Comparison of ENCODE assay signal across 11 cellular contexts in the genomic region with DNA sequence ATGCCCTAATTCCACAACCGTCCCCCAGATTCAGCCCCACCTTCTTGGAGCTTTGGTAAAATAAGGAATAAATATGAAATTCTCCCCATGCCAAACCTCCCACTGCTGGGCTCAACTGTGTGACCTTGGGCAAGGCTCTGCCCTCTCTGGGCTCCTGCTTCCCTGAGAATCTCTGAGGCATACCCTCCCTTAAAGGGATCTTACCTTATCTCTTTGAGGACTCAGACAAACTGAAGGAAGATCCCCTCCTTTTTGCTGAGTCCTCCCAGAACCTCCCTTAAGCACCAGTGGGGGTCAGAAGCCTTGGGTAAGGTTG. TPM values are rescaled to one million over a fixed set of nuclear protein-coding genes. Genes with fewer than 3 reads are reported as not detected.
DNase-seq lines count a peak whose midpoint lies in the region; ATAC-seq, FAIRE-seq and TF ChIP-seq lines count a peak whose summit lies in the region.
"Had no signal": no experiment of that assay in that cellular context is flagged by ENCODE, and none has a peak within 500 bp of the region (broad histone marks: within the 10 kb centered on the region; RNA-seq: fewer than 3 reads in every experiment).

No MANE protein-coding gene starts in this region.

- no peak for DNase-seq in T-helper 17 cell
- no peak for DNase-seq in foreskin fibroblast
- DNase-seq in small intestine: no peak
- no peak for DNase-seq in SJCRH30
- DNase-seq in MG63: no peak
- DNase-seq: activated gamma-delta T cell treated with Interleukin-2 at 50 U/mL for 16 hours, NCI-H1436 treated with DMSO at 0.1 percent for 48 hours had no signal

- ATAC-seq in T-helper 17 cell: no peak
- ATAC-seq in GM18505 (IDR thresholded peaks at IDR 0.05; ENCODE audit: unreplicated experiment): no peak

- 82 to 94% (median 86%) methylated on average over 1 of the region's 1 CpG for WGBS in small intestine, 3 donors

- H3K36me3 ChIP-seq in ES-I3 (ENCODE audit: insufficient read depth, low read length): no peaks in the 10 kb centered on the region
- H3K36me3 ChIP-seq in small intestine (ENCODE audit: control insufficient read depth in 2 of 2, insufficient read depth in 2 of 2, low read length in 2 of 2): no peaks in the 10 kb centered on the region
- no peaks in the 10 kb centered on the region for H3K36me3 ChIP-seq in SJCRH30
- H3K36me3 ChIP-seq in MG63: no peaks in the 10 kb centered on the region

- H3K4me3 Mint-ChIP-seq in T-helper 17 cell: peak overlapping the region; percentile 65

- H3K27ac ChIP-seq in skin epidermis (peak overlapping the region in 19 of 21 experiments; percentile 61 to 87 (median 80)), small intestine (ENCODE audit: low read depth in 1 of 2, low read length in 1 of 2) (peak overlapping the region in 1 of 2 donors; percentile 91), SJCRH30 (no peak overlapping the region)

- H3K4me1 Mint-ChIP-seq in T-helper 17 cell: peaks cover 22% of the 10 kb centered on the region

- H3K27me3 ChIP-seq in small intestine (ENCODE audit: control insufficient read depth in 2 of 2, insufficient read depth in 2 of 2, low read length in 2 of 2) (no peaks in the 10 kb centered on the region), SJCRH30 (no peaks in the 10 kb centered on the region; the same call in 1 of the 2 replicates), MG63 (no peaks in the 10 kb centered on the region)

- H3K9me3 ChIP-seq in ES-I3 (ENCODE audit: control insufficient read depth, insufficient read depth, low read length) (no peaks in the 10 kb centered on the region), T-helper 17 cell (ENCODE audit: control insufficient read depth, low read length, poor library complexity, severe bottlenecking) (no peaks in the 10 kb centered on the region), small intestine (ENCODE audit: control insufficient read depth, low read depth) (no peaks in the 10 kb centered on the region), SJCRH30 (replicated peaks) (no peaks in the 10 kb centered on the region), MG63 (no peaks in the 10 kb centered on the region)

- no peak overlapping the region for H3K27ac Mint-ChIP-seq in T-helper 17 cell
- H3K27ac Mint-ChIP-seq: progenitor cell of endocrine pancreas had no signal

- H3K4me3 ChIP-seq in foreskin fibroblast (ENCODE audit: low read depth in 1 of 2, low read length in 2 of 2): peak overlapping the region; percentile 94 to 95
- H3K4me3 ChIP-seq in skin epidermis: peak overlapping the region; percentile 31 to 49 (median 40)
- no peak overlapping the region for H3K4me3 ChIP-seq in small intestine (ENCODE audit: low read depth in 1 of 2, low read length in 2 of 2)
- H3K4me3 ChIP-seq in SJCRH30: no peak overlapping the region
- no peak overlapping the region for H3K4me3 ChIP-seq in MG63

- H3K36me3 Mint-ChIP-seq in T-helper 17 cell (ENCODE audit: low read depth): no peaks in the 10 kb centered on the region

- FAIRE-seq in small intestine (lab: Jason Lieb, UNC): no peak

- no peaks in the 10 kb centered on the region for H3K27me3 Mint-ChIP-seq in T-helper 17 cell

- TF ChIP-seq POLR2A in GM18505 (IDR thresholded peaks at IDR 0.05; ENCODE audit: borderline replicate concordance, extremely low read depth, insufficient read depth, insufficient read length): no peak

- peak overlapping the region; percentile 64; the same call in 1 of the 2 replicates for H3K9ac ChIP-seq in ES-I3 (ENCODE audit: low read depth, low read length)

- no peak for TF ChIP-seq CTCF in foreskin fibroblast (IDR thresholded peaks at IDR 0.05; ENCODE audit: low read depth, low read length)

- H3K4me1 ChIP-seq in ES-I3 (ENCODE audit: insufficient read depth, low read length): peaks cover 27% of the 10 kb centered on the region
- peaks cover 2 to 3% of the 10 kb centered on the region in 2 donors for H3K4me1 ChIP-seq in small intestine (ENCODE audit: control insufficient read depth in 2 of 2, insufficient read depth in 1 of 2, low read depth in 1 of 2, low read length in 1 of 2)
- peaks cover 11% of the 10 kb centered on the region for H3K4me1 ChIP-seq in SJCRH30

RNA-seq across cellular contexts. Expression of a gene that starts 2.7 kb away (rescaled TPM):
- not detected for total RNA-seq in T-helper 17 cell
- polyA plus RNA-seq in small intestine: 10 to 100 TPM in 1 of 3 donors, 1 to 10 TPM in 1, not detected in 1; 1.6 to 35.7 TPM
- total RNA-seq in SJCRH30 (2014; rRNA removed; shearing (Covaris generic)): 0.30 and 0.45 TPM in 2 replicates
- not detected in 2 replicates for total RNA-seq in MG63 (2014; rRNA removed; shearing (Covaris generic); ENCODE audit: low replicate concordance)

RNA-seq across cellular contexts. Expression of a gene that starts 22.1 kb away (rescaled TPM):
- 1 to 10 TPM; 1.9 to 3.4 TPM for total RNA-seq in T-helper 17 cell
- 1 to 10 TPM; 5.8 to 9.6 (median 7.3) TPM for polyA plus RNA-seq in small intestine
- total RNA-seq in SJCRH30 (2014; rRNA removed; shearing (Covaris generic)): 1.2 and 1.6 TPM in 2 replicates
- total RNA-seq in MG63 (2014; rRNA removed; shearing (Covaris generic); ENCODE audit: low replicate concordance): 45.3 and 65.7 TPM in 2 replicates

RNA-seq across cellular contexts. Expression of a gene that starts 22.4 kb away (rescaled TPM):
- total RNA-seq in T-helper 17 cell: under 1 TPM; 0.16 to 0.32 TPM
- polyA plus RNA-seq in small intestine: under 1 TPM in 2 of 3 donors, not detected in 1; 0.54 to 0.91 TPM
- total RNA-seq in SJCRH30 (2014; rRNA removed; shearing (Covaris generic)): not detected in 2 replicates
- 0.56 TPM in 1 of 2 replicates, not detected in the other for total RNA-seq in MG63 (2014; rRNA removed; shearing (Covaris generic); ENCODE audit: low replicate concordance)

RNA-seq across cellular contexts. Expression of a gene that starts 25.2 kb away (rescaled TPM):
- total RNA-seq in T-helper 17 cell: 10 to 100 TPM; 32.6 to 35.1 TPM
- 100 to 1,000 TPM; 127 to 144 (median 143) TPM for polyA plus RNA-seq in small intestine
- 43.6 and 44.9 TPM in 2 replicates for total RNA-seq in SJCRH30 (2014; rRNA removed; shearing (Covaris generic))
- 217 and 220 TPM in 2 replicates for total RNA-seq in MG63 (2014; rRNA removed; shearing (Covaris generic); ENCODE audit: low replicate concordance)

RNA-seq across cellular contexts. Expression of a gene that starts 30.8 kb away (rescaled TPM):
- 10 to 100 TPM; 44.3 to 53.9 TPM for total RNA-seq in T-helper 17 cell
- 10 to 100 TPM; 72.2 to 77.5 (median 73.2) TPM for polyA plus RNA-seq in small intestine
- total RNA-seq in SJCRH30 (2014; rRNA removed; shearing (Covaris generic)): 40.5 and 42.9 TPM in 2 replicates
- 119 TPM in 2 replicates for total RNA-seq in MG63 (2014; rRNA removed; shearing (Covaris generic); ENCODE audit: low replicate concordance)

Comparison
In these comparisons a context has a peak if more than half of its experiments do, and no peak if none do; other contexts are left out.
1. H3K4me3 ChIP-seq: peak in foreskin fibroblast (2 of 2) and skin epidermis (7 of 7); none in small intestine (0 of 2), SJCRH30 (single experiment) and MG63 (single experiment).
2. RNA of a gene that starts 22.1 kb away (total RNA-seq): 45.3 to 65.7 TPM in MG63; 1.9 to 3.4 TPM in T-helper 17 cell and 1.2 to 1.6 TPM in SJCRH30; every median in the first group is over 10 times any median in the second.